Comparison of ENCODE assay signal across 20 cellular contexts in the genomic region with DNA sequence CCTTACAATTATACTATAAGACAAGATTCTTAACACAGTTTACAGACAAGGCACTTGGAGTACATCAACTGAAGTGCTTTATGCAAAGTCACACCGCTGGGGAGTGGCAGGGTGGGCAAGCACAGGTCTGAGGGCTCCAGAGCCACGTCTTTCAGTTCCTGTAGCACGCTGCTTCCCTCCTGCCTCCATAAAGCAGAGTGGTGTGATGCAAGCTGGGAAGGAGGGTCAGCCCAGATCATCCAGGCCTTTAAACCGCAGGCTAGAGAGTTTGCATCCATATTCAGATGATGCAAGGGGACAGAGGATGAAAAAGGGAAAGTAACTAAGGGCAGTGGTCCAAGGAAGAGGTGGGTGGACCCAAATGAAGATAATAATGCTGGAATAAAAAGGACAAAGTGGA.
"Had no signal": no experiment of that assay in that cellular context is flagged by ENCODE, and none has a peak within 500 bp of the region (broad histone marks: within the 10 kb centered on the region; RNA-seq: fewer than 3 reads in every experiment).

No MANE protein-coding gene starts in this region.

- DNase-seq: activated CD4-positive, alpha-beta memory T cell treated with anti-CD3 and anti-CD28 coated beads, Interleukin-2, amount 10 ng/mL, durations not matched to agents 7 days and 5 days; activated CD4-positive, alpha-beta T cell treated with anti-CD3 and anti-CD28 coated beads for 36 hours; activated effector memory CD4-positive, alpha-beta T cell treated with anti-CD3 and anti-CD28 coated beads, Interleukin-2, amount 50 U/mL, for 16 hours; activated T-cell treated with anti-CD3 and anti-CD28 coated beads, Interleukin-2, amount 50 U/mL, for 24 hours; amniotic stem cell; body of pancreas; caudate nucleus; colonic mucosa; esophagus squamous epithelium; foreskin keratinocyte; heart left ventricle; immature natural killer cell; stimulated activated naive CD8-positive, alpha-beta T cell treated with anti-CD3 and anti-CD28 coated beads, Interleukin-15, amount 100 ng/mL, for 72 hours; T-helper 1 cell; T1000; WERI-Rb-1 had no signal

- ATAC-seq: activated CD4-positive, alpha-beta T cell treated with anti-CD3 and anti-CD28 coated beads for 36 hours; body of pancreas; foreskin keratinocyte; heart left ventricle; sciatic nerve; stimulated activated naive CD8-positive, alpha-beta T cell treated with anti-CD3 and anti-CD28 coated beads, Interleukin-15, amount 100 ng/mL, for 72 hours had no signal

- H3K9me3 ChIP-seq: body of pancreas, colonic mucosa, esophagus squamous epithelium, heart left ventricle had no signal

- H3K36me3 ChIP-seq: colonic mucosa, WERI-Rb-1 had no signal

- H3K27me3 ChIP-seq: body of pancreas, colonic mucosa, esophagus squamous epithelium, foreskin keratinocyte, heart left ventricle had no signal

- H3K4me3 ChIP-seq: body of pancreas, colonic mucosa, esophagus squamous epithelium, heart left ventricle had no signal

- H3K9me3 Mint-ChIP-seq: activated CD4-positive, alpha-beta memory T cell treated with anti-CD3 and anti-CD28 coated beads, Interleukin-2, amount 10 ng/mL, durations not matched to agents 7 days and 5 days; activated naive CD4-positive, alpha-beta T cell treated with anti-CD3 and anti-CD28 coated beads, Interleukin-2, amount 50 U/mL, for 24 hours; activated T-cell treated with anti-CD3 and anti-CD28 coated beads, Interleukin-2, amount 50 U/mL, for 24 hours; type B pancreatic cell had no signal

- H3K27ac ChIP-seq: body of pancreas, colonic mucosa, esophagus squamous epithelium, foreskin keratinocyte, heart left ventricle, WERI-Rb-1 had no signal

- H3K27me3 Mint-ChIP-seq: activated CD4-positive, alpha-beta memory T cell treated with anti-CD3 and anti-CD28 coated beads, Interleukin-2, amount 10 ng/mL, durations not matched to agents 7 days and 5 days; activated CD4-positive, alpha-beta T cell treated with anti-CD3 and anti-CD28 coated beads for 36 hours; activated naive CD4-positive, alpha-beta T cell treated with anti-CD3 and anti-CD28 coated beads, Interleukin-2, amount 50 U/mL, for 24 hours; activated T-cell treated with anti-CD3 and anti-CD28 coated beads, Interleukin-2, amount 50 U/mL, for 24 hours; stimulated activated naive CD8-positive, alpha-beta T cell treated with anti-CD3 and anti-CD28 coated beads, Interleukin-15, amount 100 ng/mL, for 72 hours; type B pancreatic cell had no signal

- H3K27ac Mint-ChIP-seq: activated CD4-positive, alpha-beta memory T cell treated with anti-CD3 and anti-CD28 coated beads, Interleukin-2, amount 10 ng/mL, durations not matched to agents 7 days and 5 days; activated CD4-positive, alpha-beta T cell treated with anti-CD3 and anti-CD28 coated beads for 36 hours; activated naive CD4-positive, alpha-beta T cell treated with anti-CD3 and anti-CD28 coated beads, Interleukin-2, amount 50 U/mL, for 24 hours; activated T-cell treated with anti-CD3 and anti-CD28 coated beads, Interleukin-2, amount 50 U/mL, for 24 hours; mesothelial cell of epicardium; type B pancreatic cell had no signal

- H3K4me3 Mint-ChIP-seq: activated CD4-positive, alpha-beta memory T cell treated with anti-CD3 and anti-CD28 coated beads, Interleukin-2, amount 10 ng/mL, durations not matched to agents 7 days and 5 days; activated CD4-positive, alpha-beta T cell treated with anti-CD3 and anti-CD28 coated beads for 36 hours; activated naive CD4-positive, alpha-beta T cell treated with anti-CD3 and anti-CD28 coated beads, Interleukin-2, amount 50 U/mL, for 24 hours; activated T-cell treated with anti-CD3 and anti-CD28 coated beads, Interleukin-2, amount 50 U/mL, for 24 hours; immature natural killer cell; mesothelial cell of epicardium; stimulated activated naive CD8-positive, alpha-beta T cell treated with anti-CD3 and anti-CD28 coated beads, Interleukin-15, amount 100 ng/mL, for 72 hours; type B pancreatic cell had no signal

- H3K4me1 Mint-ChIP-seq: activated naive CD4-positive, alpha-beta T cell treated with anti-CD3 and anti-CD28 coated beads, Interleukin-2, amount 50 U/mL, for 24 hours had no signal
